ENCODE assay signal across 8 cellular contexts in the genomic region with DNA sequence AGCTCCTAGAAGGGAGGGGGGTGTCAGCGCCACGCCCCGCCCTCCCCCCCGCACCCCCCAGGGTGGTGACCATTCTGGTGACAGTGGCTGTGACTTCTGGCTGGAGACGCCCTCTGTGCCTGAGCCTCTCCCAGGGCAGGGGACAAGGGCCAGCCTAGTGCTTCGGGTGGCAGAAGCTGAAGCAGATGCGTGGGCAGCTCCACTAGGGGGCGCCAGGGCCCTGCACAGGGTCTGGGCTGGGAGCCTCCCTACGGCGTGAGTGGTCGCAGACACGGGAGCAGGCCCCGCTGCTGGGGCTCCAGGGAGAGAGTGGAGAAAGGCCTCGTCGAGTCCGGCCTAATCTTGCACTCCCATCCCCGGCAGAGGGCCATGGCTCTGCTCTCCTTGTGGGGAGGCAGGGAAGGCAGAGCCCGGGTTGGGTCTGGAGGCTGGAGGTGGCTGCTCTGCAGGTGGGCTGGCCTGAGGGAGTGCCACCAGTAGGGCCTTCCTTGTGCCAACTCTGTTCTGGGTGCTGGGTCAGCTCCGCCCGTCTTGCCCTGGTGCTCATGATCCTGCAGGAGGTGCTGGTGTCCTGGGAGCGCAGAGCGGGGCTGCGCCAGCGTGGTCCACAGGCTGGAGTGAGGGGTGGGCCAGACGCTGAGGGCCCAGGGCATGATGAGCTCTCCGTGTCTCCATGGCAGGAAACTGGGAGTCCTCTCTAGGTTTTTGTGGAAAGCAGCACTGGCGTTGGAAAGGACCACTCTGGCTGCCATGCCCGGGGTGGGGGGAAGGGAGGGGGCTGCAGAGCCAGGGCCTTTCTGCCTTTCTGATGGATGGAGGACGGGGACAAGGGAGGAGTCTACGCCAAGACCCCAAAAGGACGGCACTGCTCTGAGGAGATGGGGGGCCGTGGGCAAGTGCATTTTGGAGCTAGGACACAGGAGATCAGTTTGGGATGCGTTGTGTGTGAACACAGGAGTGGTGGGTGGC. TPM values are rescaled to one million over a fixed set of nuclear protein-coding genes. Genes with fewer than 3 reads are reported as not detected.
A peak's percentile ranks its signal among the peaks of the same experiment; 100 is the strongest.
DNase-seq lines count a peak whose midpoint lies in the region; ATAC-seq and TF ChIP-seq lines count a peak whose summit lies in the region.

No MANE protein-coding gene starts in this region.

- intact Hi-C loops in left ventricle myocardium inferior (cut with micrococcal nuclease) = no loop called here

- POLR2A ChIA-PET in BJ (lab: Charles Lee) = no interaction called here

- DNase-seq in BJ (ENCODE audit: low read depth) (no peak), HK-2 (ENCODE audit: unreplicated experiment) (peak; percentile 68), SK-MEL-5 (ENCODE audit: low read depth, low spot score) (peak; percentile 83), left ventricle myocardium inferior (peak; percentile 51)
- DNase-seq in activated gamma-delta T cell treated with anti-CD3 and anti-CD28 coated beads, Interleukin-2, amount 50 U/mL, for 16 hours (ENCODE audit: low read depth) = peak; percentile 39
- DNase-seq in stimulated activated CD4-positive, alpha-beta T cell treated with anti-CD3 and anti-CD28 coated beads, Interleukin-2, amount 100 ng/mL, for 48 hours = peak; percentile 70 to 75

- H3K27me3 ChIP-seq in BJ (ENCODE audit: control insufficient read depth, insufficient read depth, low read length) (no peaks in the 10 kb centered on the region), left ventricle myocardium inferior (ENCODE audit: low read depth) (no peaks in the 10 kb centered on the region)

- peak; percentile 80 for TF ChIP-seq CTCF in BJ (IDR thresholded peaks at IDR 0.05; ENCODE audit: insufficient read depth, low read depth, low read length)
- TF ChIP-seq CTCF in left ventricle myocardium inferior (IDR thresholded peaks at IDR 0.05; ENCODE audit: borderline replicate concordance) = peak; percentile 73

- CTCF ChIA-PET in BJ (lab: Yijun Ruan, JAX) = interaction anchor here (0.5 to 11.6 kb wide), 24 partner anchors 9 to 448 kb away, joined by 3 to 218 read pairs (median 4); partner anchors contain the start of genes ASPSCR1, DCXR, MAFG and MYADML2

- ATAC-seq in GM18909 (IDR thresholded peaks at IDR 0.05; ENCODE audit: poor library complexity, unreplicated experiment) (no peak), HG03135 (IDR thresholded peaks at IDR 0.05; ENCODE audit: unreplicated experiment) (no peak)

- H3K4me3 ChIP-seq in BJ (ENCODE audit: low read depth, low read length) = no peak overlapping the region
- H3K4me3 ChIP-seq in left ventricle myocardium inferior = no peak overlapping the region

- H3K36me3 ChIP-seq in BJ (ENCODE audit: control insufficient read depth, insufficient read depth, low read length) (peaks cover 12% of the 10 kb centered on the region), left ventricle myocardium inferior (no peaks in the 10 kb centered on the region)

- no peak overlapping the region for H3K27ac ChIP-seq in left ventricle myocardium inferior (replicated peaks)

- peaks cover 37% of the 10 kb centered on the region for H3K4me1 ChIP-seq in left ventricle myocardium inferior

- no peaks in the 10 kb centered on the region for H3K9me3 ChIP-seq in left ventricle myocardium inferior (replicated peaks)

- in situ Hi-C loops in SK-MEL-5 (cut with HindIII; ENCODE audit: low pct_unique_long_range_greater_than_20kb, low sequenced_read_pairs) = no loop called here

RNA-seq across cellular contexts. Expression of gene CENPX, which starts 2.5 kb away (rescaled TPM):
- 40.4 and 57.0 TPM in 2 replicates for polyA plus RNA-seq in BJ (2011; rRNA removed)
- polyA minus RNA-seq in BJ (2011; rRNA and poly(A)+ RNA removed) = 10.4 and 14.0 TPM in 2 replicates
- 130 and 134 TPM in 2 replicates for total RNA-seq in SK-MEL-5 (2014; rRNA removed; shearing (Covaris generic))
- 135 and 199 TPM in 2 replicates for polyA plus RNA-seq in SK-MEL-5 (2015; cell fraction: cytosol; rRNA removed)
- 308 and 335 TPM in 2 replicates for polyA plus RNA-seq in SK-MEL-5 (2015; cell fraction: nucleus; rRNA removed)
- 26.3 TPM for total RNA-seq in left ventricle myocardium inferior

RNA-seq across cellular contexts. Expression of gene LRRC45, which starts 2.9 kb away (rescaled TPM):
- polyA plus RNA-seq in BJ (2011; rRNA removed) = 4.1 and 6.0 TPM in 2 replicates
- 3.1 and 3.7 TPM in 2 replicates for polyA minus RNA-seq in BJ (2011; rRNA and poly(A)+ RNA removed)
- 33.7 and 40.4 TPM in 2 replicates for total RNA-seq in SK-MEL-5 (2014; rRNA removed; shearing (Covaris generic))
- 32.6 and 37.4 TPM in 2 replicates for polyA plus RNA-seq in SK-MEL-5 (2015; cell fraction: cytosol; rRNA removed)
- 312 and 322 TPM in 2 replicates for polyA plus RNA-seq in SK-MEL-5 (2015; cell fraction: nucleus; rRNA removed)
- 4.3 TPM for total RNA-seq in left ventricle myocardium inferior

RNA-seq across cellular contexts. Expression of gene RAC3, which starts 11.3 kb away (rescaled TPM):
- 7.5 and 11.5 TPM in 2 replicates for polyA plus RNA-seq in BJ (2011; rRNA removed)
- polyA minus RNA-seq in BJ (2011; rRNA and poly(A)+ RNA removed) = 4.7 and 5.1 TPM in 2 replicates
- total RNA-seq in SK-MEL-5 (2014; rRNA removed; shearing (Covaris generic)) = 38.0 and 45.8 TPM in 2 replicates
- 39.7 and 48.1 TPM in 2 replicates for polyA plus RNA-seq in SK-MEL-5 (2015; cell fraction: cytosol; rRNA removed)
- 111 TPM in 2 replicates for polyA plus RNA-seq in SK-MEL-5 (2015; cell fraction: nucleus; rRNA removed)
- 0.82 TPM for total RNA-seq in left ventricle myocardium inferior

RNA-seq across cellular contexts. Expression of gene DCXR, which starts 17.3 kb away (rescaled TPM):
- 42.7 and 66.0 TPM in 2 replicates for polyA plus RNA-seq in BJ (2011; rRNA removed)
- polyA minus RNA-seq in BJ (2011; rRNA and poly(A)+ RNA removed) = 21.7 and 40.3 TPM in 2 replicates
- total RNA-seq in SK-MEL-5 (2014; rRNA removed; shearing (Covaris generic)) = 120 and 129 TPM in 2 replicates
- 183 and 211 TPM in 2 replicates for polyA plus RNA-seq in SK-MEL-5 (2015; cell fraction: cytosol; rRNA removed)
- 192 and 229 TPM in 2 replicates for polyA plus RNA-seq in SK-MEL-5 (2015; cell fraction: nucleus; rRNA removed)
- total RNA-seq in left ventricle myocardium inferior = 219 TPM

RNA-seq across cellular contexts. Expression of gene RFNG, which starts 31.4 kb away (rescaled TPM):
- 15.8 and 23.7 TPM in 2 replicates for polyA plus RNA-seq in BJ (2011; rRNA removed)
- polyA minus RNA-seq in BJ (2011; rRNA and poly(A)+ RNA removed) = 21.9 and 28.9 TPM in 2 replicates
- total RNA-seq in SK-MEL-5 (2014; rRNA removed; shearing (Covaris generic)) = 29.2 and 29.3 TPM in 2 replicates
- polyA plus RNA-seq in SK-MEL-5 (2015; cell fraction: cytosol; rRNA removed) = 69.4 and 86.5 TPM in 2 replicates
- 327 and 461 TPM in 2 replicates for polyA plus RNA-seq in SK-MEL-5 (2015; cell fraction: nucleus; rRNA removed)
- 21.1 TPM for total RNA-seq in left ventricle myocardium inferior

Comparison
In these comparisons a context has a peak if more than half of its experiments do, and no peak if none do; other contexts are left out.
1. RNA of gene RAC3, which starts 11.3 kb away (total RNA-seq): 38.0 to 45.8 TPM in SK-MEL-5; 0.82 TPM in left ventricle myocardium inferior (single experiment); every median in the first group is over 10 times any median in the second.